In the genomic region with DNA sequence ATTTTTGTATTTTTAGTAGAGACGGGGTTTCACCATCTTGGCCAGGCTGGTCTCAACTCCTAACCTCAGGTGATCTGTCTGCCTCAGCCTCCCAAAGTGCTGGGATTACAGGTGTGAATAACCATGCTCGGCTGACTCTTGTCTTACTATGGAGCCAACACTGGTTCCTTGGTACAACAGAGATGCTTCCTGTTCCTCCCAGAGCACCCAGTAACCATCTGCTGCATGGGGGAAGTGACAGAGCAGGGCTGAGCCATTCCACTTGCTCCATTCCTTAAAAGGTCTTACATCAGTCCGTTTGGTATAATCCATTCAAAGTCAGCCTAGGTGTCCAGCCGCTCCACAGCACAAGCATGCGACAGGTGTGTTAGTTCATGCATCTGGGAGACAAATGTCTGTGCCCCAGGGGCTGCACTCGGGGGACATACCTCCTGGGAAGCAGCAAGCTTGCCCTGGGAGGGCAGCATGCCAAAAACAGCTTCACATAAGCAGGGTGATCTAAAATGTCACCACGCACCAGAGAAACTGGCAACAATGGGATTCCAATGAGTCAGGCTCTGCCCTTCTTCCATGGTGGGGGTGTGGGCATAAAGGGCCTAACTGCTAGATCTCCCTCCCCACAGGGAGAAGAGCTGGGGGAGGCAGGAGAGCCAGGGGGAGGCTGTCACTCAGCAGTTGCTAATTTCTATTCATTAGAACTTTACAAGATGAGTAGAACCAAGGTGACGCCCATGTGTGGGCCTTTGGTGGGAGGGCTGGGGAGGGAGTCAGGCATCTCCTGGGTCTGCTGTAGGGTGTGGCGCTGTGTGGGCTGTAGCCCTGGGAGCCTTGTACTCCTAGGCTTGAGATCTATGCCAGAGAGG, we compare ENCODE assay signal across 12 cellular contexts. TPM values are rescaled to one million over a fixed set of nuclear protein-coding genes. Genes with fewer than 3 reads are reported as not detected.
DNase-seq lines count a peak whose midpoint lies in the region; ATAC-seq and TF ChIP-seq lines count a peak whose summit lies in the region.
"Had no signal": no experiment of that assay in that cellular context is flagged by ENCODE, and none has a peak within 500 bp of the region (broad histone marks: within the 10 kb centered on the region; RNA-seq: fewer than 3 reads in every experiment).

No MANE protein-coding gene starts in this region.

- ATAC-seq in GM18873 (IDR thresholded peaks at IDR 0.05; ENCODE audit: low FRiP score, unreplicated experiment): no peak
- ATAC-seq in HG02885 (IDR thresholded peaks at IDR 0.05; ENCODE audit: poor library complexity, unreplicated experiment): no peak
- ATAC-seq: right lobe of liver had no signal

- no peak overlapping the region for H3K4me3 ChIP-seq in cardiac fibroblast (replicated peaks in 1 of 2; ENCODE audit: low read depth in 2 of 2, low read length in 2 of 2)
- H3K4me3 ChIP-seq: right lobe of liver had no signal

- DNase-seq in Daoy (ENCODE audit: low read depth): peak; percentile 68
- DNase-seq in LHCN-M2 (ENCODE audit: low read depth): peak; percentile 44
- peak; percentile 37 to 48 for DNase-seq in cardiac fibroblast (ENCODE audit: low read depth in 2 of 2)
- peak; percentile 7 to 55 for DNase-seq in lung microvascular endothelial cell (ENCODE audit: low read depth in 2 of 2)
- no peak for DNase-seq in SK-N-DZ (ENCODE audit: low spot score)
- DNase-seq in central memory CD4-positive, alpha-beta T cell: no peak
- DNase-seq: activated CD4-positive, alpha-beta T cell treated with anti-CD3 and anti-CD28 coated beads, Interleukin-2, amount 10 ng/mL, durations not matched to agents 24 days and 14 days; activated gamma-delta T cell; Calu3; right lobe of liver had no signal

- no peak for TF ChIP-seq CTCF in cardiac fibroblast (IDR thresholded peaks at IDR 0.05; ENCODE audit: low read depth, low read length)

RNA-seq across cellular contexts. Expression of gene PIPOX, which starts 35.5 kb away (rescaled TPM):
- 0.34 TPM in 1 of 2 replicates, not detected in the other for total RNA-seq in Daoy (2014; rRNA removed; shearing (Covaris generic))
- total RNA-seq in LHCN-M2 (2014; rRNA removed): 0.38 and 1.7 TPM in 2 replicates
- polyA plus RNA-seq in LHCN-M2 (2012): 0.27 TPM
- 1.2 and 1.3 TPM in 2 replicates for total RNA-seq in lung microvascular endothelial cell
- 4.8 and 5.6 TPM in 2 replicates for polyA plus RNA-seq in SK-N-DZ (2014; cell fraction: cytosol; rRNA removed)
- 1.5 and 2.1 TPM in 2 replicates for polyA plus RNA-seq in SK-N-DZ (2014; cell fraction: nucleus; rRNA removed)

Comparison
In these comparisons a context has a peak if more than half of its experiments do, and no peak if none do; other contexts are left out.
1. DNase-seq: peak in Daoy (single experiment), LHCN-M2 (single experiment), cardiac fibroblast (2 of 2) and lung microvascular endothelial cell (2 of 2); none in SK-N-DZ (single experiment) and central memory CD4-positive, alpha-beta T cell (single experiment).